ENCODE assay signal across 9 cellular contexts in the genomic region with DNA sequence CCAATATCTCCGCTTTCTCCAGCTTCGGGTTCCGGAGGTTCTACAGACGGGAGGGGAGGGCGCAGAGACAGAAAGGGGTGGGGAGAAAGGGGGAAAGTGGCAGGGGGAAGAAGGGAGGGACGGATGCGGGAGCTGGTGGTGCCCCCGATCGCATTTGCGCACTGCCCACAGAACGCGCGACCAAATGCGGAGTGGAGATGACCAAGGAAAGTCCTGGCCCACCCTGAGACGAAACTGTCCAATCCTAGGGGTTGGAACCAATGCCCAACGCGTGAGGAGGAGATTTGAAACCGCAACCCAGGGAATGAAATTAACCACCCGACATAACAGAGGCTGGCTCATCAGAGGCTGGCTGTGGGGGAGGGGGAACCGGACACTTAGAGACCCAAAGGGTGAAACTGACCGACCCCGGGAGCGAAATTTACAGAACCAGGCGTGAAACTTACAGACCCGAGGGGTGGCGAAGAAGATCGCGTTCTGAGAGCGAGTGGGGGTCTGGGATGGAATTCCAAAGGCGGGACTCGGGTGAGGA. TPM values are rescaled to one million over a fixed set of nuclear protein-coding genes. Genes with fewer than 3 reads are reported as not detected.
DNase-seq lines count a peak whose midpoint lies in the region; ATAC-seq, FAIRE-seq and TF ChIP-seq lines count a peak whose summit lies in the region.
"Had no signal": no experiment of that assay in that cellular context is flagged by ENCODE, and none has a peak within 500 bp of the region (broad histone marks: within the 10 kb centered on the region; RNA-seq: fewer than 3 reads in every experiment).

No MANE protein-coding gene starts in this region.

- H3K4me2 ChIP-seq in GM23248 (ENCODE audit: unreplicated experiment) (peak overlapping the region; percentile 96), smooth muscle cell (peak overlapping the region; percentile 89)

- in situ Hi-C loops in GM23248 (cut with MboI) = no loop called here

- H3K9me3 ChIP-seq in GM23248 (ENCODE audit: low read depth) = no peaks in the 10 kb centered on the region
- H3K9me3 ChIP-seq in smooth muscle cell (replicated peaks; ENCODE audit: low read depth) = no peaks in the 10 kb centered on the region

- 2% methylated on average over 19 to 31 of the region's 31 CpGs for WGBS in GM23248 (ENCODE audit: low coverage in 1 of 2, low lambda C conversion rate in 2 of 2, missing lambda C conversion rate in 2 of 2), 2 experiments
- WGBS in smooth muscle cell (ENCODE audit: low lambda C conversion rate) = 2% methylated on average over 25 of the region's 31 CpGs

- CTCF ChIA-PET in activated CD4-positive, alpha-beta memory T cell treated with anti-CD3 and anti-CD28 coated beads, Interleukin-2, amount 10 ng/mL, durations not matched to agents 7 days and 5 days (lab: Charles Lee) = interaction anchor here (0.6 to 1.6 kb wide), 6 partner anchors 17 to 985 kb away, joined by 3 to 7 read pairs (median 4); no protein-coding TSS in a partner anchor

- H3K4me1 Mint-ChIP-seq in activated CD4-positive, alpha-beta memory T cell treated with anti-CD3 and anti-CD28 coated beads, Interleukin-2, amount 10 ng/mL, durations not matched to agents 7 days and 5 days = peaks cover 85% of the 10 kb centered on the region
- peaks cover 34% of the 10 kb centered on the region for H3K4me1 Mint-ChIP-seq in glutamatergic neuron (ENCODE audit: low read depth, unreplicated experiment)

- H3K9ac ChIP-seq in GM23248 (peak overlapping the region; percentile 51), smooth muscle cell (ENCODE audit: low read depth) (no peak overlapping the region)

- TF ChIP-seq CTCF in 22Rv1 (IDR thresholded peaks at IDR 0.05) (no peak), glutamatergic neuron (IDR thresholded peaks at IDR 0.05; ENCODE audit: partially characterized antibody, unreplicated experiment) (no peak), smooth muscle cell (IDR thresholded peaks at IDR 0.05; ENCODE audit: borderline replicate concordance, insufficient read depth, poor library complexity, severe bottlenecking) (no peak)

- peaks cover 12% of the 10 kb centered on the region for H3K36me3 Mint-ChIP-seq in activated CD4-positive, alpha-beta memory T cell treated with anti-CD3 and anti-CD28 coated beads, Interleukin-2, amount 10 ng/mL, durations not matched to agents 7 days and 5 days (ENCODE audit: low read depth)
- no peaks in the 10 kb centered on the region for H3K36me3 Mint-ChIP-seq in glutamatergic neuron (ENCODE audit: unreplicated experiment)

- H3K36me3 ChIP-seq in GM23248 (ENCODE audit: low read depth) (no peaks in the 10 kb centered on the region), smooth muscle cell (ENCODE audit: low read depth) (no peaks in the 10 kb centered on the region)

- peak overlapping the region; percentile 85 for H2AFZ ChIP-seq in GM23248
- H2AFZ ChIP-seq in smooth muscle cell (ENCODE audit: low read depth) = peak overlapping the region; percentile 69

- H3K4me3 Mint-ChIP-seq in activated CD4-positive, alpha-beta memory T cell treated with anti-CD3 and anti-CD28 coated beads, Interleukin-2, amount 10 ng/mL, durations not matched to agents 7 days and 5 days = peak overlapping the region; percentile 80
- peak overlapping the region; percentile 95 for H3K4me3 Mint-ChIP-seq in glutamatergic neuron (ENCODE audit: unreplicated experiment)

- H3K27me3 Mint-ChIP-seq in activated CD4-positive, alpha-beta memory T cell treated with anti-CD3 and anti-CD28 coated beads, Interleukin-2, amount 10 ng/mL, durations not matched to agents 7 days and 5 days = peaks cover 54% of the 10 kb centered on the region
- peaks cover 66% of the 10 kb centered on the region for H3K27me3 Mint-ChIP-seq in glutamatergic neuron (ENCODE audit: unreplicated experiment)

- H3K27me3 ChIP-seq in GM23248 (replicated peaks; ENCODE audit: insufficient read depth) = no peaks in the 10 kb centered on the region
- H3K27me3 ChIP-seq in smooth muscle cell (ENCODE audit: low read depth) = peaks cover 30% of the 10 kb centered on the region

- H3K9me3 Mint-ChIP-seq in activated CD4-positive, alpha-beta memory T cell treated with anti-CD3 and anti-CD28 coated beads, Interleukin-2, amount 10 ng/mL, durations not matched to agents 7 days and 5 days = no peaks in the 10 kb centered on the region
- H3K9me3 Mint-ChIP-seq in glutamatergic neuron (ENCODE audit: unreplicated experiment) = peaks cover 57% of the 10 kb centered on the region

- peak; percentile 72 for DNase-seq in GM23248
- DNase-seq in activated CD4-positive, alpha-beta memory T cell treated with anti-CD3 and anti-CD28 coated beads, Interleukin-2, amount 10 ng/mL, durations not matched to agents 7 days and 5 days = no peak
- peak; percentile 52 for DNase-seq in glutamatergic neuron
- no peak for DNase-seq in smooth muscle cell (lab: John Stamatoyannopoulos, UW; ENCODE audit: unreplicated experiment)
- no peak for DNase-seq in GM12891 (ENCODE audit: insufficient read length, low spot score)
- DNase-seq in NCI-H1694 (lab: John Stamatoyannopoulos, UW) = no peak

- H3K4me3 ChIP-seq in GM23248 (peak overlapping the region; percentile 75), smooth muscle cell (peak overlapping the region; percentile 59)

- FAIRE-seq in GM12891 (lab: Jason Lieb, UNC) = no peak

- no peak for ATAC-seq in GM19452 (IDR thresholded peaks at IDR 0.05; ENCODE audit: unreplicated experiment)

- H3K27ac Mint-ChIP-seq in activated CD4-positive, alpha-beta memory T cell treated with anti-CD3 and anti-CD28 coated beads, Interleukin-2, amount 10 ng/mL, durations not matched to agents 7 days and 5 days = no peak overlapping the region
- peak overlapping the region; percentile 17 for H3K27ac Mint-ChIP-seq in glutamatergic neuron (ENCODE audit: unreplicated experiment)

- no peaks in the 10 kb centered on the region for H3K79me2 ChIP-seq in GM23248 (ENCODE audit: insufficient read depth)
- no peaks in the 10 kb centered on the region for H3K79me2 ChIP-seq in smooth muscle cell (ENCODE audit: low read depth)

- no peaks in the 10 kb centered on the region for H3K9me2 ChIP-seq in GM23248 (ENCODE audit: insufficient read depth)

- H3K4me1 ChIP-seq in GM23248 (ENCODE audit: insufficient read depth) (peaks cover 30% of the 10 kb centered on the region), smooth muscle cell (ENCODE audit: low read depth) (peaks cover 22% of the 10 kb centered on the region)

- POLR2A ChIA-PET in activated CD4-positive, alpha-beta memory T cell treated with anti-CD3 and anti-CD28 coated beads, Interleukin-2, amount 10 ng/mL, durations not matched to agents 7 days and 5 days (lab: Charles Lee) = interaction anchor here (1.0 to 4.3 kb wide), 10 partner anchors 16 to 125 kb away, joined by 3 to 43 read pairs (median 6); no protein-coding TSS in a partner anchor

- H3K27ac ChIP-seq in 22Rv1 (peak overlapping the region; percentile 91), GM23248 (no peak overlapping the region), smooth muscle cell (ENCODE audit: low read depth) (no peak overlapping the region)

- peaks cover 31% of the 10 kb centered on the region for H3F3A ChIP-seq in GM23248 (ENCODE audit: insufficient read depth)
- peaks cover 22% of the 10 kb centered on the region for H3F3A ChIP-seq in smooth muscle cell (ENCODE audit: low read depth)

- H4K20me1 ChIP-seq in GM23248 (ENCODE audit: insufficient read depth) (no peaks in the 10 kb centered on the region), smooth muscle cell (ENCODE audit: low read depth) (peaks cover 9% of the 10 kb centered on the region)

- TF ChIP-seq POLR2A in GM12891 (IDR thresholded peaks at IDR 0.05; ENCODE audit: low read depth, low read length) = no peak

TF ChIP-seq in GM12891, 5 proteins besides CTCF, POLR2A, EP300 and RAD21 (continues in another document):
- no peak for TF ChIP-seq SPI1 (IDR thresholded peaks at IDR 0.05; ENCODE audit: low read depth, low read length)

RNA-seq across cellular contexts. Expression of a gene that starts 1.4 kb away (rescaled TPM):
- total RNA-seq in GM23248 (2014; rRNA removed; shearing (Covaris generic)) = not detected in 2 replicates
- not detected in 2 replicates for polyA plus RNA-seq in GM23248 (2016; fragmentation: Nextera tagmentation; extraction: Ambion mirVana)
- total RNA-seq in activated CD4-positive, alpha-beta memory T cell treated with anti-CD3 and anti-CD28 coated beads, Interleukin-2, amount 10 ng/mL, durations not matched to agents 7 days and 5 days = 1 to 10 TPM; 1.4 to 1.5 TPM
- total RNA-seq in glutamatergic neuron (ENCODE audit: unreplicated experiment) = 2.2 TPM
- not detected in 2 replicates for total RNA-seq in smooth muscle cell
- not detected in 2 replicates for polyA plus RNA-seq in smooth muscle cell
- 0.39 TPM for polyA plus RNA-seq in GM12891 (2012; ENCODE audit: low read depth, missing spikeins)
- total RNA-seq: left colon had no signal

RNA-seq across cellular contexts. Expression of a gene that starts 4.1 kb away (rescaled TPM):
- under 0.01 TPM in 1 of 2 replicates, not detected in the other for total RNA-seq in GM23248 (2014; rRNA removed; shearing (Covaris generic))
- polyA plus RNA-seq in GM23248 (2016; fragmentation: Nextera tagmentation; extraction: Ambion mirVana) (0.11 and 0.19 TPM in 2 replicates), smooth muscle cell (0.25 and 2.3 TPM in 2 replicates)
- not detected for total RNA-seq in activated CD4-positive, alpha-beta memory T cell treated with anti-CD3 and anti-CD28 coated beads, Interleukin-2, amount 10 ng/mL, durations not matched to agents 7 days and 5 days
- total RNA-seq in glutamatergic neuron (ENCODE audit: unreplicated experiment) (not detected), smooth muscle cell (1.1 and 1.7 TPM in 2 replicates)
- polyA plus RNA-seq in GM12891 (2012; ENCODE audit: low read depth, missing spikeins) = not detected
- total RNA-seq: left colon had no signal

RNA-seq across cellular contexts. Expression of a gene that starts 29.7 kb away (rescaled TPM):
- total RNA-seq in GM23248 (2014; rRNA removed; shearing (Covaris generic)) = 4.4 and 5.1 TPM in 2 replicates
- 5.3 and 5.9 TPM in 2 replicates for polyA plus RNA-seq in GM23248 (2016; fragmentation: Nextera tagmentation; extraction: Ambion mirVana)
- 10 to 100 TPM; 53.5 to 56.6 TPM for total RNA-seq in activated CD4-positive, alpha-beta memory T cell treated with anti-CD3 and anti-CD28 coated beads, Interleukin-2, amount 10 ng/mL, durations not matched to agents 7 days and 5 days
- 64.6 TPM for total RNA-seq in glutamatergic neuron (ENCODE audit: unreplicated experiment)
- 25.8 and 29.0 TPM in 2 replicates for total RNA-seq in smooth muscle cell
- 55.2 and 85.9 TPM in 2 replicates for polyA plus RNA-seq in smooth muscle cell
- polyA plus RNA-seq in GM12891 (2012; ENCODE audit: low read depth, missing spikeins) = 17.1 TPM

RNA-seq across cellular contexts. Expression of a gene that starts 34.9 kb away (rescaled TPM):
- not detected in 2 replicates for total RNA-seq in GM23248 (2014; rRNA removed; shearing (Covaris generic))
- polyA plus RNA-seq in GM23248 (2016; fragmentation: Nextera tagmentation; extraction: Ambion mirVana) (not detected in 2 replicates), smooth muscle cell (3.0 and 3.7 TPM in 2 replicates)
- total RNA-seq in activated CD4-positive, alpha-beta memory T cell treated with anti-CD3 and anti-CD28 coated beads, Interleukin-2, amount 10 ng/mL, durations not matched to agents 7 days and 5 days = under 1 TPM; 0.20 to 0.38 TPM
- total RNA-seq in glutamatergic neuron (ENCODE audit: unreplicated experiment) (not detected), smooth muscle cell (4.7 and 4.9 TPM in 2 replicates)
- 0.12 TPM for polyA plus RNA-seq in GM12891 (2012; ENCODE audit: low read depth, missing spikeins)

RNA-seq across cellular contexts. Expression of a gene that starts 40.3 kb away (rescaled TPM):
- 6.2 and 6.5 TPM in 2 replicates for total RNA-seq in GM23248 (2014; rRNA removed; shearing (Covaris generic))
- 25.5 and 27.1 TPM in 2 replicates for polyA plus RNA-seq in GM23248 (2016; fragmentation: Nextera tagmentation; extraction: Ambion mirVana)
- 10 to 100 TPM; 75.2 to 79.1 TPM for total RNA-seq in activated CD4-positive, alpha-beta memory T cell treated with anti-CD3 and anti-CD28 coated beads, Interleukin-2, amount 10 ng/mL, durations not matched to agents 7 days and 5 days
- total RNA-seq in glutamatergic neuron (ENCODE audit: unreplicated experiment) = 117 TPM
- 5.7 and 8.1 TPM in 2 replicates for total RNA-seq in smooth muscle cell
- 20.1 and 28.9 TPM in 2 replicates for polyA plus RNA-seq in smooth muscle cell
- polyA plus RNA-seq in GM12891 (2012; ENCODE audit: low read depth, missing spikeins) = 40.0 TPM

Comparison
In these comparisons a context has a peak if more than half of its experiments do, and no peak if none do; other contexts are left out.
1. DNase-seq: peak in GM23248 (single experiment) and glutamatergic neuron (single experiment); none in activated CD4-positive, alpha-beta memory T cell treated with anti-CD3 and anti-CD28 coated beads, Interleukin-2, amount 10 ng/mL, durations not matched to agents 7 days and 5 days (single experiment), smooth muscle cell (single experiment), GM12891 (single experiment) and NCI-H1694 (single experiment).